Comparison of ENCODE assay signal across 10 cellular contexts in the genomic region with DNA sequence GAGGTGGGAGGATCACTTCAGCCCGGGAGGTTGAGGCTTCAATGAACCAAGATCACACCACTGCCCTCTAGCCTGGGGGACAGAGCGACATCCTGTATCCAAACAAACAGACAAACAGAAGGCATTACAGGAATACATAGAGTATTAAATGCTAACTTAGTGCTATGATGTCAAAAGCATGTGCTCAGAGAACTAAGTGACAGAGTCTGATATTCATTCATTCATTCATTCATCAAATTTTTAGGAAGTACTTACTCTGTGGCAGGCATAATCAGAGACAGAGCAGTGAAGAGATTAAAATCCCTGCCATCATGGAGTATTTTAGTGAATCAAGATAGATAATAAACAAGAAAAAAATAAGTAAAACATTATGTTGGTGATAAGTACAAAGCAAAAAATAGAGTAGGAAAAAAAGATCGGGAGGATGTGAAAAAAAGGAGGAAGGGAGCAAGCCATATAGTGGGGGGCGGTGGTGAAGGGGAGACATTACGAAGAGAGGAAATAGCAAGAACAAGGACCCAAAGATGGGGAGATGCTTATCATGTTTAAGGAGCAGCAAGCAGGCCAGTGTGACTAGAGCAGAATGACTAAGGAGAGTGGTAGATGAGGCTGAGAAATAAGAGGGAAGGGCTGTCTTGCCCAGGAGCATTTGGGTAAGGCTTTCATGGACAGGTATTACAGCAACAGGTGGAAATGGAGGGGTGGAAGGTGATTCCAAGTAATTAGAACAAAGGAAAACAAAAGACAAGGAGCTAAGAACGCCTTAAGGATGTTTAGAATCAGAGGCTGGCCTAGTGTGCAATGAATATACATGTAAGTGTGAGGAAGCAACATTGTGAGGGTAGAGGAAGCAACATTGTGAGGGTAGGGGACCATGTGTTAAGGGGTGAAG. TPM values are rescaled to one million over a fixed set of nuclear protein-coding genes. Genes with fewer than 3 reads are reported as not detected.
DNase-seq lines count a peak whose midpoint lies in the region; ATAC-seq, FAIRE-seq and TF ChIP-seq lines count a peak whose summit lies in the region.
"Had no signal": no experiment of that assay in that cellular context is flagged by ENCODE, and none has a peak within 500 bp of the region (broad histone marks: within the 10 kb centered on the region; RNA-seq: fewer than 3 reads in every experiment).

No MANE protein-coding gene starts in this region.

- POLR2A ChIA-PET in T-cell (lab: Charles Lee), result interaction anchor here in 1 of 2 donors (0.5 kb wide), 1 partner anchor 45 kb away, joined by 4 read pairs; no protein-coding TSS in a partner anchor

- TF ChIP-seq POLR2A in GM12892 (IDR thresholded peaks at IDR 0.05; ENCODE audit: low read depth, low read length), result no peak

- peak; percentile 57 for FAIRE-seq in GM12892 (lab: Jason Lieb, UNC)

- ATAC-seq in T-cell (replicated peaks in 1 of 4), result no peak
- ATAC-seq in GM19035 (IDR thresholded peaks at IDR 0.05; ENCODE audit: unreplicated experiment), result no peak
- ATAC-seq in GM19395 (IDR thresholded peaks at IDR 0.05; ENCODE audit: unreplicated experiment), result no peak

- no peaks in the 10 kb centered on the region for H3K9me3 Mint-ChIP-seq in T-cell

- DNase-seq in GM12892 (ENCODE audit: insufficient read length) (no peak), T-cell (no peak), epithelial cell of proximal tubule (ENCODE audit: low read depth) (no peak), retinal pigment epithelial cell (ENCODE audit: low read depth) (no peak), NCI-H2107 treated with DMSO at 0.1 percent for 48 hours (lab: John Stamatoyannopoulos, UW; ENCODE audit: unreplicated experiment) (no peak), GDM1 (lab: John Stamatoyannopoulos, UW) (no peak)
- DNase-seq: activated CD4-positive, alpha-beta T cell treated with anti-CD3 and anti-CD28 coated beads, Interleukin-2, amount 50 U/mL, for 48 hours; NCI-H226 had no signal

- no peaks in the 10 kb centered on the region for H3K36me3 Mint-ChIP-seq in T-cell

- H3K4me1 Mint-ChIP-seq in T-cell, result peaks cover 62 to 70% (median 68%) of the 10 kb centered on the region in 3 donors

- H3K27ac Mint-ChIP-seq in T-cell, result peak overlapping the region in 1 of 2 donors; percentile 8

- CTCF ChIA-PET in T-cell (lab: Charles Lee), result interaction anchor here in 1 of 2 donors (1.3 kb wide), 1 partner anchor 209 kb away, joined by 9 read pairs; no protein-coding TSS in a partner anchor

- peak overlapping the region; percentile 93 for H3K4me3 ChIP-seq in epithelial cell of proximal tubule (ENCODE audit: low read depth, low read length)
- H3K4me3 ChIP-seq in retinal pigment epithelial cell (ENCODE audit: low read length), result peak overlapping the region; percentile 90

- peak overlapping the region; percentile 86 to 90 (median 87) for H3K4me3 Mint-ChIP-seq in T-cell

- H3K27me3 Mint-ChIP-seq in T-cell, result no peaks in the 10 kb centered on the region

- TF ChIP-seq CTCF in epithelial cell of proximal tubule (conservative IDR thresholded peaks at IDR 0.05; ENCODE audit: low read depth, low read length) (no peak), retinal pigment epithelial cell (conservative IDR thresholded peaks at IDR 0.05; ENCODE audit: low read depth, low read length) (no peak)

RNA-seq across cellular contexts. Expression of gene MAP4K5, which starts 2.8 kb away (rescaled TPM):
- polyA plus RNA-seq in GM12892 (2012; ENCODE audit: missing spikeins), result 19.5 TPM
- total RNA-seq in T-cell (10 to 100 TPM; 33.5 to 48.2 (median 44.6) TPM), epithelial cell of proximal tubule (83.8 and 128 TPM in 2 replicates)

RNA-seq across cellular contexts. Expression of gene ATL1, which starts 30.4 kb away (rescaled TPM):
- 0.59 TPM for polyA plus RNA-seq in GM12892 (2012; ENCODE audit: missing spikeins)
- total RNA-seq in T-cell (1 to 10 TPM; 1.2 to 3.2 (median 2.1) TPM), epithelial cell of proximal tubule (2.0 and 5.3 TPM in 2 replicates)
